Comparison of ENCODE assay signal across 10 cellular contexts in the genomic region with DNA sequence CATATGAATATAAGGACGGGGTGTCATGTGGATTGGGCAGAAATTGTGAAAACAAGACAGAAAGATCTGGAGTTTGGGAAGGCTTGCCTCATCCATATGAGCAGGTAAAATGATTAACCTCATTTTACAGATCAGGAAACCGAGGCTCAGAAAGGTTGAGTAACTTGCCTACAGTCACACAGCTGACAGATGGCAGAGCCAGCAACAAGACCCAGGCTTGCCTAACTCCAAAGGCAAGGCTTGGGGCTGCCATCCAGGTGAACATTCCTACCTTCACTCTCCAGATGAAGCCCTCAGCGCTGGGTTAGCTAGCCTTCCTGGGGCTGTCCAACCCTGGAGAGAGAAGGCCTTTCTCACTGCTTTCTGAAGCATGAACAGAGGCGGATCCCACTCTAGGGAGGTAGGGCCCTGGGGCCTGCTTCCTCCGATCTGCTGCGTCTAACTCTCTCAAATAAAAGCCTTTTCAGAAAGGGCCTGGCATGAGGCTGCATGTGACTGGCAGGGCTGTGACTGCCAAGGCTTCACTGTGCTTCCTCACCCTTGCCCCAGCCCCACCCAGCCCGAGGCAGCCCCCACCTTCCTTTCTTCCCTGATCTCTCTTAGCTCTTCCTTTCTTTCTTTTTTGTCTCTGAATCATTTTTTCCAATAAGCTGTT.
A peak's percentile ranks its signal among the peaks of the same experiment; 100 is the strongest.
DNase-seq lines count a peak whose midpoint lies in the region; ATAC-seq lines count a peak whose summit lies in the region.
"Had no signal": no experiment of that assay in that cellular context is flagged by ENCODE, and none has a peak within 500 bp of the region (broad histone marks: within the 10 kb centered on the region; RNA-seq: fewer than 3 reads in every experiment).

No MANE protein-coding gene starts in this region.

- H3K27me3 ChIP-seq in CD4-positive, alpha-beta memory T cell (ENCODE audit: insufficient read depth, low read length) = no peaks in the 10 kb centered on the region
- H3K27me3 ChIP-seq in adipocyte (replicated peaks; ENCODE audit: control insufficient read depth, insufficient read depth, low read length) = peaks cover 22% of the 10 kb centered on the region
- H3K27me3 ChIP-seq in right cardiac atrium (ENCODE audit: control insufficient read depth, insufficient read depth) = no peaks in the 10 kb centered on the region

- H3K27ac Mint-ChIP-seq in CD4-positive, alpha-beta memory T cell = peak overlapping the region in 4 of 7 donors; percentile 6 to 38 (median 8)

- CTCF ChIA-PET in CD4-positive, alpha-beta memory T cell (lab: Charles Lee; ENCODE audit: partially characterized antibody) = interaction anchor here (1.4 kb wide), 1 partner anchor 19 kb away, joined by 5 read pairs; no protein-coding TSS in a partner anchor

- no peak overlapping the region for H3K4me3 ChIP-seq in CD4-positive, alpha-beta memory T cell (ENCODE audit: low read length in 2 of 2)
- H3K4me3 ChIP-seq in adipocyte (ENCODE audit: low read length) = no peak overlapping the region
- no peak overlapping the region for H3K4me3 ChIP-seq in right cardiac atrium (ENCODE audit: low read length)

- H3K9me3 Mint-ChIP-seq in CD4-positive, alpha-beta memory T cell = peaks cover 0 to 1% (median 0%) of the 10 kb centered on the region in 8 donors
- H3K9me3 Mint-ChIP-seq: CD8-positive, alpha-beta memory T cell had no signal

- ATAC-seq in right cardiac atrium (peak; percentile 48), GM18498 (IDR thresholded peaks at IDR 0.05; ENCODE audit: unreplicated experiment) (no peak), GM21360 (IDR thresholded peaks at IDR 0.05; ENCODE audit: unreplicated experiment) (no peak)

- H3K9ac ChIP-seq in adipocyte (ENCODE audit: low read length) = peak overlapping the region; percentile 16

- no peaks in the 10 kb centered on the region for H3K36me3 ChIP-seq in CD4-positive, alpha-beta memory T cell (ENCODE audit: insufficient read depth, low read length)
- no peaks in the 10 kb centered on the region for H3K36me3 ChIP-seq in adipocyte (ENCODE audit: control insufficient read depth, insufficient read depth, low read length, severe bottlenecking)

- peaks cover 0 to 18% (median 4%) of the 10 kb centered on the region in 4 donors for H3K4me1 Mint-ChIP-seq in CD4-positive, alpha-beta memory T cell

- H3K36me3 Mint-ChIP-seq in CD4-positive, alpha-beta memory T cell = no peaks in the 10 kb centered on the region

- no peaks in the 10 kb centered on the region for H3K27me3 Mint-ChIP-seq in CD4-positive, alpha-beta memory T cell

- POLR2A ChIA-PET in CD4-positive, alpha-beta memory T cell (lab: Charles Lee; ENCODE audit: partially characterized antibody) = no interaction called here

- H3K27ac ChIP-seq in CD4-positive, alpha-beta memory T cell (ENCODE audit: low read depth, low read length) = no peak overlapping the region
- peak overlapping the region; percentile 91 for H3K27ac ChIP-seq in right cardiac atrium (ENCODE audit: low read length)
- H3K27ac ChIP-seq: HL-60 had no signal

- H3K4me3 Mint-ChIP-seq in CD4-positive, alpha-beta memory T cell = no peak overlapping the region
- H3K4me3 Mint-ChIP-seq: CD8-positive, alpha-beta memory T cell had no signal

- no peaks in the 10 kb centered on the region for H3K9me3 ChIP-seq in CD4-positive, alpha-beta memory T cell (ENCODE audit: control insufficient read depth in 1 of 2, low read length in 2 of 2)
- H3K9me3 ChIP-seq in adipocyte (ENCODE audit: control insufficient read depth, low read length) = no peaks in the 10 kb centered on the region
- no peaks in the 10 kb centered on the region for H3K9me3 ChIP-seq in right cardiac atrium (ENCODE audit: control insufficient read depth, low read length)

- DNase-seq in CD4-positive, alpha-beta memory T cell = no peak
- DNase-seq in adipocyte (ENCODE audit: low read depth) (no peak), right cardiac atrium (peak in 2 of 3 donors; percentile 69 to 73), posterior vena cava (ENCODE audit: low spot score) (peak; percentile 73), NCI-H2081 treated with DMSO at 0.1 percent for 48 hours (lab: John Stamatoyannopoulos, UW) (no peak), activated gamma-delta T cell treated with Interleukin-2 at 50 U/mL for 16 hours (no peak)
- DNase-seq: CD8-positive, alpha-beta memory T cell had no signal

- 60% methylated on average over 7 of the region's 7 CpGs for WGBS in right cardiac atrium

- intact Hi-C loops in CD4-positive, alpha-beta memory T cell (cut with micrococcal nuclease) = no loop called here
- intact Hi-C loops in right cardiac atrium (cut with DNase I) (no loop called here), posterior vena cava (cut with DNase I) (loop anchor here in 1 of 2 donors (10.0 kb wide), 1 partner anchor 104 kb away; a partner anchor contains a TSS)

- H3K4me1 ChIP-seq in CD4-positive, alpha-beta memory T cell (ENCODE audit: insufficient read depth, low read length) = no peaks in the 10 kb centered on the region
- H3K4me1 ChIP-seq in adipocyte (ENCODE audit: control insufficient read depth, insufficient read depth, low read length) = peaks cover 13% of the 10 kb centered on the region
- peaks cover 23% of the 10 kb centered on the region for H3K4me1 ChIP-seq in right cardiac atrium (ENCODE audit: control insufficient read depth, insufficient read depth, low read length)

Comparison
In these comparisons a context has a peak if more than half of its experiments do, and no peak if none do; other contexts are left out.
1. DNase-seq: peak in right cardiac atrium (2 of 3) and posterior vena cava (single experiment); none in CD4-positive, alpha-beta memory T cell (0 of 5), adipocyte (single experiment), NCI-H2081 treated with DMSO at 0.1 percent for 48 hours (single experiment) and activated gamma-delta T cell treated with Interleukin-2 at 50 U/mL for 16 hours (single experiment).
2. ATAC-seq: peak in right cardiac atrium (2 of 2); none in GM18498 (single experiment) and GM21360 (single experiment).